23 cellular contexts compared by ENCODE assay signal in the genomic region with DNA sequence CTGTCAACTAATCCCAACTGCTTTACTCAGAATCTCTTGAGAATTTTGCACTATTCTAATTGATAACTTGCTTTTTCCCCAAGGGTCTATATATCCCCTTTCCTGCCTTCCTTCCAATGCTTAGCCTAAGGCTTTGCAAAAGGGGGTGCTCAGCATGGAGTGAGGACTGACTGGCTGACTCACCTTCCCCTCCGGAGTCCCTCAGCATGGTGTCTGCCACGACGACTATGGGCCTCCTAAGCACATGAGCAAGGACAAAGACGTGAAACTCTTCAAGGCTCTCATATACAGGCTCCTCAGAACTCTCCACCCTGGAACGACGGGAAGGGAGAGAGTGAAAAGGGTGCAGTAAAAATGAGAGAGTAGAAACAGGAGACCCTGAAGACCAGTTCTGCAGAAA.
"Had no signal": no experiment of that assay in that cellular context is flagged by ENCODE, and none has a peak within 500 bp of the region (broad histone marks: within the 10 kb centered on the region; RNA-seq: fewer than 3 reads in every experiment).

No MANE protein-coding gene starts in this region.

- DNase-seq: activated CD4-positive, alpha-beta T cell treated with anti-CD3 and anti-CD28 coated beads for 4 hours; activated CD8-positive, alpha-beta memory T cell treated with anti-CD3 and anti-CD28 coated beads, Interleukin-2, amount 10 ng/mL, durations not matched to agents 7 days and 5 days; activated gamma-delta T cell; activated naive CD4-positive, alpha-beta T cell treated with anti-CD3 and anti-CD28 coated beads for 36 hours; activated T-cell treated with anti-CD3 and anti-CD28 coated beads, Interleukin-2, amount 50 U/mL, for 4 hours; amygdala; brain microvascular endothelial cell; colonic mucosa; NCI-H1092; NCI-H1417 treated with DMSO at 0.1 percent for 48 hours; NCI-H1694; NCI-H2029; NCI-H510A treated with DMSO at 0.1 percent for 48 hours; NCI-H69; NK-92 treated with Interleukin-12 subunit alpha and Interleukin-12 subunit beta, amount 100 ng/mL, for 24 hours; Peyer's patch; SHP77 had no signal

- H3K9me3 Mint-ChIP-seq: activated naive CD4-positive, alpha-beta T cell treated with anti-CD3 and anti-CD28 coated beads for 36 hours; activated T-cell treated with anti-CD3 and anti-CD28 coated beads, Interleukin-2, amount 50 U/mL, for 4 hours; activated T-helper 17 cell treated with anti-CD3 and anti-CD28 coated beads, Interleukin-2, amount 50 U/mL, for 72 hours; T-helper 1 cell treated with Interleukin-12 subunit alpha and Interleukin-12 subunit beta and Interleukin-4 antibody, amounts not matched to agents 30 μg/mL and 1 μg/mL, for 36 hours had no signal

- H3K4me3 Mint-ChIP-seq: activated CD8-positive, alpha-beta memory T cell treated with anti-CD3 and anti-CD28 coated beads, Interleukin-2, amount 10 ng/mL, durations not matched to agents 7 days and 5 days; activated naive CD4-positive, alpha-beta T cell treated with anti-CD3 and anti-CD28 coated beads for 36 hours; activated naive CD8-positive, alpha-beta T cell; activated T-cell treated with anti-CD3 and anti-CD28 coated beads, Interleukin-2, amount 50 U/mL, for 4 hours; activated T-helper 17 cell treated with anti-CD3 and anti-CD28 coated beads, Interleukin-2, amount 50 U/mL, for 72 hours; T-helper 1 cell treated with Interleukin-12 subunit alpha and Interleukin-12 subunit beta and Interleukin-4 antibody, amounts not matched to agents 30 μg/mL and 1 μg/mL, for 36 hours had no signal

- H3K27ac ChIP-seq: brain microvascular endothelial cell, cardiac muscle cell, colonic mucosa, Peyer's patch, SJSA1 had no signal

- H3K27me3 Mint-ChIP-seq: activated CD8-positive, alpha-beta memory T cell treated with anti-CD3 and anti-CD28 coated beads, Interleukin-2, amount 10 ng/mL, durations not matched to agents 7 days and 5 days; activated naive CD8-positive, alpha-beta T cell; activated T-helper 17 cell treated with anti-CD3 and anti-CD28 coated beads, Interleukin-2, amount 50 U/mL, for 72 hours had no signal

- H3K9me3 ChIP-seq: colonic mucosa, Peyer's patch, SJSA1 had no signal

- H3K27ac Mint-ChIP-seq: activated CD8-positive, alpha-beta memory T cell treated with anti-CD3 and anti-CD28 coated beads, Interleukin-2, amount 10 ng/mL, durations not matched to agents 7 days and 5 days; activated naive CD4-positive, alpha-beta T cell treated with anti-CD3 and anti-CD28 coated beads for 36 hours; activated naive CD8-positive, alpha-beta T cell; activated T-helper 17 cell treated with anti-CD3 and anti-CD28 coated beads, Interleukin-2, amount 50 U/mL, for 72 hours; T-helper 1 cell treated with Interleukin-12 subunit alpha and Interleukin-12 subunit beta and Interleukin-4 antibody, amounts not matched to agents 30 μg/mL and 1 μg/mL, for 36 hours had no signal

- H3K4me3 ChIP-seq: cardiac muscle cell, colonic mucosa, Peyer's patch, SJSA1 had no signal

- ATAC-seq: activated CD4-positive, CD25-positive, alpha-beta regulatory T cell treated with anti-CD3 and anti-CD28 coated beads, Interleukin-2, amount 50 U/mL, for 24 hours; activated CD8-positive, alpha-beta memory T cell treated with anti-CD3 and anti-CD28 coated beads, Interleukin-2, amount 10 ng/mL, durations not matched to agents 7 days and 5 days; activated T-cell treated with anti-CD3 and anti-CD28 coated beads, Interleukin-2, amount 50 U/mL, for 4 hours; activated T-helper 17 cell treated with anti-CD3 and anti-CD28 coated beads, Interleukin-2, amount 50 U/mL, for 72 hours had no signal

- H3K4me1 ChIP-seq: colonic mucosa, Peyer's patch, SJSA1 had no signal

- H3K4me1 Mint-ChIP-seq: activated CD8-positive, alpha-beta memory T cell treated with anti-CD3 and anti-CD28 coated beads, Interleukin-2, amount 10 ng/mL, durations not matched to agents 7 days and 5 days had no signal

- H3K36me3 ChIP-seq: colonic mucosa had no signal

- H3K27me3 ChIP-seq: brain microvascular endothelial cell, cardiac muscle cell, colonic mucosa, Peyer's patch, SJSA1 had no signal
